ENCODE assay signal across 8 cellular contexts in genomic region chr5:142770650-142771609, GRCh38. TPM values are rescaled to one million over a fixed set of nuclear protein-coding genes. Genes with fewer than 3 reads are reported as not detected.
DNase-seq lines count a peak whose midpoint lies in the region; ATAC-seq, FAIRE-seq and TF ChIP-seq lines count a peak whose summit lies in the region.

No MANE protein-coding gene starts in this region.

- no TSS peak for BruUV-seq in HepG2 (replicated peaks; lab: Mats Ljungman, UMichigan)

- DNase-seq in NCI-H1694 (lab: John Stamatoyannopoulos, UW) (peak; percentile 20), coronary artery (ENCODE audit: low spot score) (peak; percentile 86), HepG2 (ENCODE audit: low spot score) (peak; percentile 69), H4 (ENCODE audit: low spot score) (no peak)
- DNase-seq in activated CD4-positive, alpha-beta T cell treated with anti-CD3 and anti-CD28 coated beads for 4 hours: peak; percentile 49 to 56
- peak; percentile 51 for DNase-seq in stimulated activated CD4-positive, alpha-beta T cell treated with anti-CD3 and anti-CD28 coated beads, Interleukin-4, amount 100 ng/mL, for 1 hour

- FAIRE-seq in HepG2 (lab: Jason Lieb, UNC): peak; percentile 56

- H3K9ac ChIP-seq in HepG2 (ENCODE audit: insufficient read depth, low read depth, low read length): peak overlapping the region; percentile 74

- TF ChIP-seq CTCF in coronary artery (IDR thresholded peaks at IDR 0.05) (no peak), HepG2 (CRISPR knock-in tag; IDR thresholded peaks at IDR 0.05) (peak; percentile 89)

- TF ChIP-seq RAD21 in HepG2 (CRISPR knock-in tag; IDR thresholded peaks at IDR 0.05): peak; percentile 67; the same call in 1 of the 2 replicates

- H3K27me3 ChIP-seq in HepG2 (ENCODE audit: control insufficient read depth in 1 of 2, insufficient read depth in 2 of 2, low read length in 2 of 2): peaks cover 0 to 10% of the 10 kb centered on the region in 2 experiments; a peak in 3 of 5 replicates

- TF ChIP-seq EP300 in HepG2 (IDR thresholded peaks at IDR 0.05; ENCODE audit: low read depth in 2 of 2, low read length in 2 of 2) (no peak), HepG2 (CRISPR knock-in tag; IDR thresholded peaks at IDR 0.05; ENCODE audit: borderline replicate concordance) (no peak)

- POLR2A ChIA-PET in HepG2 (lab: Yijun Ruan, JAX): interaction anchor here (0.6 to 2.6 kb wide), 9 partner anchors 9 to 104 kb away, joined by 3 to 13 read pairs (median 4); no protein-coding TSS in a partner anchor

- H2AFZ ChIP-seq in HepG2 (ENCODE audit: low read length): peak overlapping the region; percentile 60

- H3K9me3 ChIP-seq in HepG2 (ENCODE audit: low read length): no peaks in the 10 kb centered on the region

- H3K36me3 ChIP-seq in HepG2 (replicated peaks in 1 of 2; ENCODE audit: control insufficient read depth in 1 of 2, insufficient read depth in 2 of 2, low read length in 2 of 2): no peaks in the 10 kb centered on the region

- H3K79me2 ChIP-seq in HepG2 (ENCODE audit: insufficient read depth, low read length): peaks cover 43% of the 10 kb centered on the region

- in situ Hi-C loops in HepG2 (cut with HindIII; ENCODE audit: extremely low pct_ligation_motif_present, low pct_unique_long_range_greater_than_20kb): loop anchor here (5.0 kb wide), 1 partner anchor 101 kb away; no protein-coding TSS in a partner anchor

- peak overlapping the region; percentile 73 for H3K4me3 ChIP-seq in coronary artery
- H3K4me3 ChIP-seq in HepG2 (replicated peaks in 1 of 3; ENCODE audit: insufficient read depth in 1 of 3, low read depth in 2 of 3, low read length in 3 of 3): peak overlapping the region; percentile 87 to 94 (median 94)

- H3K27ac ChIP-seq in coronary artery (peak overlapping the region; percentile 83 to 96), HepG2 (ENCODE audit: extremely low read length, insufficient read depth, low read length) (peak overlapping the region; percentile 62)

- intact Hi-C loops in HepG2 (cut with micrococcal nuclease; ENCODE audit: unreplicated experiment): loop anchor here (1.0 to 2.0 kb wide), 5 partner anchors 36 to 109 kb away; no protein-coding TSS in a partner anchor

- peak overlapping the region; percentile 91 for H3K4me2 ChIP-seq in HepG2 (ENCODE audit: low read depth, low read length)

- ATAC-seq in GM18498 (IDR thresholded peaks at IDR 0.05; ENCODE audit: unreplicated experiment): peak; percentile 32
- peak; percentile 23 for ATAC-seq in HG02623 (IDR thresholded peaks at IDR 0.05; ENCODE audit: unreplicated experiment)
- peak; percentile 73 for ATAC-seq in HepG2

- H3K4me1 ChIP-seq in HepG2 (ENCODE audit: insufficient read depth, low read length): peaks cover 44% of the 10 kb centered on the region

- CTCF ChIA-PET in HepG2 (lab: Yijun Ruan, JAX; ENCODE audit: low intra/inter-chr PET ratio, low total read pairs): interaction anchor here (1.3 to 2.6 kb wide), 4 partner anchors 96 to 110 kb away, joined by 4 to 19 read pairs (median 6); no protein-coding TSS in a partner anchor

- no peak for TF ChIP-seq POLR2A in HepG2 (IDR thresholded peaks at IDR 0.05; ENCODE audit: insufficient read depth in 1 of 2, low read depth in 2 of 2, low read length in 2 of 2)

- H4K20me1 ChIP-seq in HepG2 (ENCODE audit: insufficient read depth, low read length): no peaks in the 10 kb centered on the region

- 0% methylated on average over 4 of the region's 86 CpGs for WGBS in HepG2 (ENCODE audit: low lambda C conversion rate)

TF ChIP-seq in HepG2, 621 proteins besides CTCF, POLR2A, EP300 and RAD21 (continues in another document):
- TF ChIP-seq SMAD9 (CRISPR knock-in tag; IDR thresholded peaks at IDR 0.05) (peak; percentile 46; the same call in 1 of the 2 replicates), SETDB1 (CRISPR knock-in tag; IDR thresholded peaks at IDR 0.05; ENCODE audit: borderline replicate concordance) (peak; percentile 37; the same call in 1 of the 2 replicates), ZNF501 (CRISPR knock-in tag; IDR thresholded peaks at IDR 0.05) (0 out of 2 replicates have a peak, but pooled peaks have one; percentile 21), REPIN1 (CRISPR knock-in tag; IDR thresholded peaks at IDR 0.05; ENCODE audit: borderline replicate concordance, low read depth) (peak; percentile 59; the same call in 1 of the 2 replicates), GABPB1 (CRISPR knock-in tag; IDR thresholded peaks at IDR 0.05) (peak; percentile 69; the same call in 1 of the 2 replicates), NFE2L2 (IDR thresholded peaks at IDR 0.05; ENCODE audit: low read length) (no peak), RXRB (CRISPR knock-in tag; IDR thresholded peaks at IDR 0.05; ENCODE audit: borderline replicate concordance) (no peak), ZNF337 (CRISPR knock-in tag; IDR thresholded peaks at IDR 0.05; ENCODE audit: borderline replicate concordance, low read depth) (0 out of 2 replicates have a peak, but pooled peaks have one; percentile 62), KDM5B (CRISPR knock-in tag; IDR thresholded peaks at IDR 0.05; ENCODE audit: borderline replicate concordance) (peak; percentile 62; the same call in 1 of the 2 replicates), KMT2A (CRISPR knock-in tag; IDR thresholded peaks at IDR 0.05) (peak; percentile 94), CBX5 (CRISPR knock-in tag; IDR thresholded peaks at IDR 0.05; ENCODE audit: borderline replicate concordance) (peak; percentile 56; the same call in 1 of the 2 replicates), PRPF4 (IDR thresholded peaks at IDR 0.05; ENCODE audit: low read depth, low read length, poor library complexity, severe bottlenecking) (no peak), DZIP1 (CRISPR knock-in tag; IDR thresholded peaks at IDR 0.05) (peak; percentile 74; the same call in 1 of the 2 replicates), RORA (CRISPR knock-in tag; IDR thresholded peaks at IDR 0.05) (no peak), PATZ1 (CRISPR knock-in tag; IDR thresholded peaks at IDR 0.05) (peak; percentile 64), ZNF24 (IDR thresholded peaks at IDR 0.05) (no peak)

RNA-seq across cellular contexts. Expression of gene ARHGAP26, which starts 0.8 kb away (rescaled TPM):
- total RNA-seq in HepG2 (2016; rRNA removed; fragmentation: Illumina TruSeq; extraction: Trizol): 11.9 and 18.2 TPM in 2 replicates
- 19.7 and 23.1 TPM in 2 replicates for total RNA-seq in HepG2 (2016; cell fraction: cytosol; rRNA removed; fragmentation: Illumina TruSeq; extraction: Trizol; ENCODE audit: low read depth)
- 13.7 and 16.7 TPM in 2 replicates for total RNA-seq in HepG2 (2016; cell fraction: insoluble cytoplasmic fraction; rRNA removed; fragmentation: Illumina TruSeq; extraction: Trizol)
- 6.8 and 8.5 TPM in 2 replicates for total RNA-seq in HepG2 (2016; cell fraction: membrane; rRNA removed; fragmentation: Illumina TruSeq; extraction: Trizol)
- 81.5 and 87.1 TPM in 2 replicates for total RNA-seq in HepG2 (2016; cell fraction: nucleus; rRNA removed; fragmentation: Illumina TruSeq; extraction: Trizol)
- 9.1 and 9.6 TPM in 2 replicates for polyA plus RNA-seq in HepG2 (2011; rRNA removed)
- 2.5 and 2.7 TPM in 2 replicates for polyA plus RNA-seq in HepG2 (2011; cell fraction: cytosol; rRNA removed)
- 27.9 and 47.7 TPM in 2 replicates for polyA plus RNA-seq in HepG2 (2011; cell fraction: nucleus; rRNA removed)
- 8.8 and 10.3 TPM in 2 replicates for polyA plus RNA-seq in HepG2 (2012)
- polyA plus RNA-seq in HepG2 (2016; cell fraction: cytosol; fragmentation: Illumina TruSeq; extraction: Trizol; ENCODE audit: low read depth): 0.63 and 0.71 TPM in 2 replicates
- 8.9 and 9.9 TPM in 2 replicates for polyA plus RNA-seq in HepG2 (2016; cell fraction: insoluble cytoplasmic fraction; fragmentation: Illumina TruSeq; extraction: Trizol; ENCODE audit: low read depth)
- 1.4 and 1.7 TPM in 2 replicates for polyA plus RNA-seq in HepG2 (2016; cell fraction: membrane; fragmentation: Illumina TruSeq; extraction: Trizol; ENCODE audit: low read depth)
- polyA plus RNA-seq in HepG2 (2016; cell fraction: nucleus; fragmentation: Illumina TruSeq; extraction: Trizol; ENCODE audit: insufficient read depth, low read depth): 34.1 and 38.4 TPM in 2 replicates
- 7.2 and 23.4 TPM in 2 replicates for polyA minus RNA-seq in HepG2 (2011; rRNA and poly(A)+ RNA removed; ENCODE audit: low replicate concordance)
- polyA minus RNA-seq in HepG2 (2011; cell fraction: cytosol; rRNA and poly(A)+ RNA removed): 6.4 TPM in 2 replicates
- polyA minus RNA-seq in HepG2 (2011; cell fraction: nucleus; rRNA and poly(A)+ RNA removed): 87.8 and 98.5 TPM in 2 replicates
- total RNA-seq in H4 (2014; rRNA removed; shearing (Covaris generic)): 0.33 and 1.7 TPM in 2 replicates

Comparison
In these comparisons a context has a peak if more than half of its experiments do, and no peak if none do; other contexts are left out.
1. ATAC-seq: peak in every context shown above with its lines; median percentile 73 in HepG2; 32 in GM18498; 23 in HG02623.